ENCODE assay signal across 14 cellular contexts in genomic region chr5:151664694-151665583, GRCh38. TPM values are rescaled to one million over a fixed set of nuclear protein-coding genes. Genes with fewer than 3 reads are reported as not detected.
DNase-seq lines count a peak whose midpoint lies in the region; ATAC-seq and TF ChIP-seq lines count a peak whose summit lies in the region.
"Had no signal": no experiment of that assay in that cellular context is flagged by ENCODE, and none has a peak within 500 bp of the region (broad histone marks: within the 10 kb centered on the region; RNA-seq: fewer than 3 reads in every experiment).

No MANE protein-coding gene starts in this region.

- H3K4me3 Mint-ChIP-seq in HFFc6 (peak overlapping the region; percentile 67), chondrocyte (ENCODE audit: unreplicated experiment) (peak overlapping the region; percentile 28)
- H3K4me3 Mint-ChIP-seq: activated CD8-positive, alpha-beta memory T cell treated with anti-CD3 and anti-CD28 coated beads, Interleukin-2, amount 10 ng/mL, durations not matched to agents 7 days and 5 days; central memory CD8-positive, alpha-beta T cell had no signal

- peaks cover 73% of the 10 kb centered on the region for H3K36me3 Mint-ChIP-seq in HFFc6 (ENCODE audit: low read depth)
- peaks cover 72% of the 10 kb centered on the region for H3K36me3 Mint-ChIP-seq in chondrocyte (ENCODE audit: low read depth)
- H3K36me3 Mint-ChIP-seq: activated CD8-positive, alpha-beta memory T cell treated with anti-CD3 and anti-CD28 coated beads, Interleukin-2, amount 10 ng/mL, durations not matched to agents 7 days and 5 days had no signal

- peaks cover 99% of the 10 kb centered on the region for H3K4me1 Mint-ChIP-seq in HFFc6 (ENCODE audit: low read depth)
- H3K4me1 Mint-ChIP-seq in chondrocyte (ENCODE audit: low read depth) = peaks cover 94% of the 10 kb centered on the region

- DNase-seq in HFFc6 (no peak), chondrocyte (ENCODE audit: low spot score) (no peak), lower lobe of right lung (no peak), SKM-1 (lab: John Stamatoyannopoulos, UW; ENCODE audit: unreplicated experiment) (no peak), cerebellar nuclear complex (lab: John Stamatoyannopoulos, UW) (no peak)
- DNase-seq: activated CD8-positive, alpha-beta memory T cell treated with anti-CD3 and anti-CD28 coated beads, Interleukin-2, amount 10 ng/mL, durations not matched to agents 7 days and 5 days; DND-41; NCI-H2171 treated with DMSO at 0.1 percent for 48 hours; pancreas had no signal

- TF ChIP-seq CTCF in HFFc6 (IDR thresholded peaks at IDR 0.05) (no peak), chondrocyte (IDR thresholded peaks at IDR 0.05) (no peak), lower lobe of right lung (IDR thresholded peaks at IDR 0.05) (no peak)

- no peaks in the 10 kb centered on the region for H3K27me3 ChIP-seq in lower lobe of right lung (ENCODE audit: low read depth)
- H3K27me3 ChIP-seq: pancreas, SJSA1 had no signal

- ATAC-seq in lower lobe of right lung = peak in 1 of 2 donors; percentile 11
- ATAC-seq in GM18505 (IDR thresholded peaks at IDR 0.05; ENCODE audit: unreplicated experiment) = no peak
- ATAC-seq in GM18498 (IDR thresholded peaks at IDR 0.05; ENCODE audit: unreplicated experiment) = no peak
- ATAC-seq: activated CD8-positive, alpha-beta memory T cell treated with anti-CD3 and anti-CD28 coated beads, Interleukin-2, amount 10 ng/mL, durations not matched to agents 7 days and 5 days had no signal

- H3K9me3 ChIP-seq in lower lobe of right lung = no peaks in the 10 kb centered on the region
- H3K9me3 ChIP-seq: pancreas, SJSA1 had no signal

- H3K36me3 ChIP-seq in lower lobe of right lung = peaks cover 84% of the 10 kb centered on the region
- H3K36me3 ChIP-seq: pancreas had no signal

- intact Hi-C loops in lower lobe of right lung (cut with DNase I) = no loop called here

- H3K4me3 ChIP-seq in lower lobe of right lung = no peak overlapping the region
- H3K4me3 ChIP-seq: pancreas, SJSA1 had no signal

- no peaks in the 10 kb centered on the region for H3K9me3 Mint-ChIP-seq in HFFc6
- H3K9me3 Mint-ChIP-seq in chondrocyte (ENCODE audit: low read depth) = no peaks in the 10 kb centered on the region
- H3K9me3 Mint-ChIP-seq: central memory CD8-positive, alpha-beta T cell had no signal

- peaks cover 28% of the 10 kb centered on the region for H3K27me3 Mint-ChIP-seq in HFFc6 (ENCODE audit: insufficient read depth)
- no peaks in the 10 kb centered on the region for H3K27me3 Mint-ChIP-seq in chondrocyte (ENCODE audit: low read depth)

- peaks cover 71% of the 10 kb centered on the region for H3K4me1 ChIP-seq in lower lobe of right lung

- TF ChIP-seq POLR2A in GM18505 (IDR thresholded peaks at IDR 0.05; ENCODE audit: borderline replicate concordance, extremely low read depth, insufficient read depth, insufficient read length) = no peak

- H3K27ac Mint-ChIP-seq in HFFc6 = peak overlapping the region; percentile 93
- peak overlapping the region; percentile 93 for H3K27ac Mint-ChIP-seq in chondrocyte (ENCODE audit: unreplicated experiment)
- H3K27ac Mint-ChIP-seq: activated CD8-positive, alpha-beta memory T cell treated with anti-CD3 and anti-CD28 coated beads, Interleukin-2, amount 10 ng/mL, durations not matched to agents 7 days and 5 days had no signal

- H3K27ac ChIP-seq in lower lobe of right lung (peak overlapping the region; percentile 77), temporal lobe (ENCODE audit: low read depth, low read length) (peak overlapping the region; percentile 40)
- H3K27ac ChIP-seq: pancreas, SJSA1 had no signal

RNA-seq across cellular contexts. Expression of gene SPARC, which starts 21.8 kb away (rescaled TPM):
- 1,000 to 10,000 TPM; 3,729 to 5,836 (median 4,094) TPM for total RNA-seq in HFFc6 (2021; fragmentation: NEBNext Ultra II Directional; extraction: Animal tissue kit (Norgen Biotek cat#: 25700))
- total RNA-seq in chondrocyte (19,093 to 24,474 TPM (median 24,306 TPM) in 3 replicates), lower lobe of right lung (904 TPM), temporal lobe (124 TPM)
